18 cellular contexts compared by ENCODE assay signal in the genomic region with DNA sequence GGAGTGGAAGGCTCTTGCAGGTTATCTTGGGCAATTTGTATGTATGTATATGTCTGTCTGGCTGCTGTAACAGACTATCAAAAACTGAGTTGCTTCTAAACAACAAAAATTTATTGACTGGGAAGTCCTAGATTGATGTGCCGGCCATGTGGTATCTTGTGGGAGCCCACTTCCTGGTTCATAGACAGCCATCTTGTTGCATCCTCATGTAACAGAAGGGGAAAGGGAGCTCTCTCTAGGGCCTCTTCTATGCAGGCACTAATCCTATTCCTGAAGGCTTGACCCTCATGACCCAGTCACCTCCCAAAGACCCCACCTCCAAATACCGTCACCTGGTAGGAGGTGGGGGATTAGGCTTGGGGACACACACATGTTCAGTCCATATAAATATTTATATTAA.
"Had no signal": no experiment of that assay in that cellular context is flagged by ENCODE, and none has a peak within 500 bp of the region (broad histone marks: within the 10 kb centered on the region; RNA-seq: fewer than 3 reads in every experiment).

No MANE protein-coding gene starts in this region.

- H3K27me3 ChIP-seq: body of pancreas, dorsolateral prefrontal cortex, upper lobe of left lung had no signal

- H3K27ac ChIP-seq: dorsolateral prefrontal cortex, lower lobe of right lung, upper lobe of left lung had no signal

- H3K9me3 ChIP-seq: body of pancreas, lower lobe of right lung, upper lobe of left lung had no signal

- H3K4me3 ChIP-seq: body of pancreas, dorsolateral prefrontal cortex, lower lobe of right lung, upper lobe of left lung had no signal

- H3K36me3 Mint-ChIP-seq: T-cell had no signal

- H3K36me3 ChIP-seq: lower lobe of right lung, upper lobe of left lung had no signal

- ATAC-seq: T-cell had no signal

- H3K4me1 ChIP-seq: lower lobe of right lung had no signal

- H3K4me1 Mint-ChIP-seq: nephron progenitor cell had no signal

- H3K9me3 Mint-ChIP-seq: activated naive CD4-positive, alpha-beta T cell treated with anti-CD3 and anti-CD28 coated beads for 36 hours; nephron progenitor cell; T-cell had no signal

- H3K27ac Mint-ChIP-seq: activated naive CD4-positive, alpha-beta T cell treated with anti-CD3 and anti-CD28 coated beads for 36 hours; nephron progenitor cell; T-cell had no signal

- H3K4me3 Mint-ChIP-seq: activated naive CD4-positive, alpha-beta T cell treated with anti-CD3 and anti-CD28 coated beads for 36 hours; activated T-cell treated with anti-CD3 and anti-CD28 coated beads, Interleukin-2, amount 50 U/mL, for 4 hours; nephron progenitor cell; stimulated activated naive CD8-positive, alpha-beta T cell treated with anti-CD3 and anti-CD28 coated beads, Interleukin-15, amount 100 ng/mL, for 72 hours; T-cell had no signal

- DNase-seq: activated CD4-positive, alpha-beta T cell treated with anti-CD3 and anti-CD28 coated beads, Interleukin-2, amount 50 U/mL, for 1 hour; activated CD4-positive, CD25-positive, alpha-beta regulatory T cell; activated CD8-positive, alpha-beta memory T cell treated with anti-CD3 and anti-CD28 coated beads, Interleukin-2, amount 50 U/mL, for 4 hours; activated naive CD4-positive, alpha-beta T cell treated with anti-CD3 and anti-CD28 coated beads for 36 hours; activated T-cell treated with anti-CD3 and anti-CD28 coated beads, Interleukin-2, amount 50 U/mL, for 4 hours; body of pancreas; dorsolateral prefrontal cortex; hypothalamus; islet precursor cell; lower lobe of right lung; nephron progenitor cell; nucleus accumbens; posterior cingulate gyrus; retina; stimulated activated naive CD8-positive, alpha-beta T cell treated with anti-CD3 and anti-CD28 coated beads, Interleukin-15, amount 100 ng/mL, for 72 hours; T-cell; T-helper 9 cell; upper lobe of left lung had no signal
